Comparison of ENCODE assay signal across 2 cellular contexts in the genomic region with DNA sequence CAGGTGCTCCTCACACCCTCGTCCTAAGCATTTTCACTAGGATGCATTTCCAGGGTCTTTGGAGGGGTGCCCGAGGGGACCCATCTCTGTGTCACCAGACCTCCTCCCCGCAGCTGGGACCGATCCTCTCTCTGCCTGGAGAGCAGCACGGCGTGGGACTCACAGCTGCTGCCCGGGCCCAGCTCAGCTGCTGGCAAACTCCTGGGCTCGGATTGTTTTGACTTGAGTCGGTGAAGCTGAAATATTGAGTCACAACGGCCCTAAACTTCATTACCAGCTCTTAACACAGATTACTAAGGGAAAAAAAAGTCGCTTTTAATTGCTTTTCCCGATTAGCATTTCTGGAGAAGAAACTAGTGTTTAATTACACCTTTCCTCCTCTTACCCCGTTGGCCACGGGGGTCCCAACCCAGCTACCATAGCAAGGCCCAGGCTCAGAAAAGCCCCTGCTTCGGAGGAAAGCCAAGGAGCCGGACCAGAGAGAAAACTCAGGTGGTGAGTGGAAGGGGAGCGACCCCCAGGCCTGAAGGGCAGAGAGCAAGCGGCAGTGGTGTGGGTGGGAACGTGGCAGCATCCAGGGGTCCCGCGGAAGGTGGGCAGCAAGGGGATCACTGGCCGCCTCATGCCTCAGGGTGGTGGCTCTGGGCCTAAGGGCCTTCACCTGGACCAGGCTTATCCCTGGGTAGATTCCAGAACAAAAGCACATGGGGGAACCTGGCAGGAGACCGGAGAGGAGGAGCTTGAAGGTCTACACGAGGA.
TF ChIP-seq lines count a peak whose summit lies in the region.

No MANE protein-coding gene starts in this region.

TF ChIP-seq in IMR-90, 13 proteins besides CTCF, POLR2A, EP300 and RAD21 (continued from another document):
- TF ChIP-seq SMC3 (IDR thresholded peaks at IDR 0.05; ENCODE audit: low read depth, low read length) (no peak), CEBPB (IDR thresholded peaks at IDR 0.05; ENCODE audit: low read depth, low read length) (no peak), FOS (IDR thresholded peaks at IDR 0.05; ENCODE audit: low read depth, low read length) (no peak), RFX5 (IDR thresholded peaks at IDR 0.05; ENCODE audit: low read depth, low read length) (no peak), MAFK (IDR thresholded peaks at IDR 0.05; ENCODE audit: low read depth, low read length) (no peak), BHLHE40 (IDR thresholded peaks at IDR 0.05; ENCODE audit: low read depth, low read length) (no peak), RCOR1 (IDR thresholded peaks at IDR 0.05; ENCODE audit: insufficient replicate concordance, low read length) (no peak), CHD1 (IDR thresholded peaks at IDR 0.05; ENCODE audit: low read depth, low read length) (no peak), MAZ (IDR thresholded peaks at IDR 0.05; ENCODE audit: borderline replicate concordance, low read depth, low read length) (no peak), MXI1 (IDR thresholded peaks at IDR 0.05; ENCODE audit: borderline replicate concordance, low read depth, low read length) (no peak)
- TF ChIP-seq, protein P1, sequence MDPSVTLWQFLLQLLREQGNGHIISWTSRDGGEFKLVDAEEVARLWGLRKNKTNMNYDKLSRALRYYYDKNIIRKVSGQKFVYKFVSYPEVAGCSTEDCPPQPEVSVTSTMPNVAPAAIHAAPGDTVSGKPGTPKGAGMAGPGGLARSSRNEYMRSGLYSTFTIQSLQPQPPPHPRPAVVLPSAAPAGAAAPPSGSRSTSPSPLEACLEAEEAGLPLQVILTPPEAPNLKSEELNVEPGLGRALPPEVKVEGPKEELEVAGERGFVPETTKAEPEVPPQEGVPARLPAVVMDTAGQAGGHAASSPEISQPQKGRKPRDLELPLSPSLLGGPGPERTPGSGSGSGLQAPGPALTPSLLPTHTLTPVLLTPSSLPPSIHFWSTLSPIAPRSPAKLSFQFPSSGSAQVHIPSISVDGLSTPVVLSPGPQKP (IDR thresholded peaks at IDR 0.05; ENCODE audit: borderline replicate concordance, low read depth, low read length): no peak
TF ChIP-seq in IMR-90: peak in this region for 0.

TF ChIP-seq in HEK293T, 16 proteins besides CTCF, POLR2A, EP300 and RAD21 (continued from another document):
- no peak for TF ChIP-seq CTBP1 (IDR thresholded peaks at IDR 0.05; ENCODE audit: borderline replicate concordance)
- no peak for TF ChIP-seq BHLHE40 (IDR thresholded peaks at IDR 0.05; ENCODE audit: borderline replicate concordance)
- TF ChIP-seq FOXK2 (IDR thresholded peaks at IDR 0.05): no peak
- TF ChIP-seq HDGF (IDR thresholded peaks at IDR 0.05; ENCODE audit: borderline replicate concordance): no peak
